ENCODE assay signal across 8 cellular contexts in the genomic region with DNA sequence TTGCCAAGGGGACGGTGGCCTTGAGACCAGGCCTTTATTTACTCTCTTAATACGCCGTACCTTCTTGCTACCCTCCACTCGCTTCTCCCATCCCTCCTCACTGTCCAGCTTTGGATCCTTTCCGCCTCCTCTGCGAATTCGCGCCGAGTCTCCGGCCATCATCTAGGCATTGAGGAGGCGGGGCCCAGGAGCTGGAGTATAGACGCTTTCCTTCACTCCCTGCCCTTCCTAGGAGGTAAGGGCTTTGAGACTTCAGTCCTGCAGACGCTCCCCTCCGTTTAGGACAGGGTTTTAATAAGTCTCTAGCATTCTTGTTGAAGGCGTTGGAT. TPM values are rescaled to one million over a fixed set of nuclear protein-coding genes. Genes with fewer than 3 reads are reported as not detected.
DNase-seq lines count a peak whose midpoint lies in the region; ATAC-seq and TF ChIP-seq lines count a peak whose summit lies in the region.

No MANE protein-coding gene starts in this region.

- no peak for TF ChIP-seq CTCF in CD8-positive, alpha-beta T cell (IDR thresholded peaks at IDR 0.05)
- TF ChIP-seq CTCF in WI38 (IDR thresholded peaks at IDR 0.05; ENCODE audit: low read depth, low read length): no peak
- TF ChIP-seq CTCF in esophagus muscularis mucosa (IDR thresholded peaks at IDR 0.05): no peak
- TF ChIP-seq CTCF in nephron progenitor cell (IDR thresholded peaks at IDR 0.05): no peak

- peak overlapping the region; percentile 72 for H3K4me3 ChIP-seq in CD8-positive, alpha-beta T cell (ENCODE audit: low read depth, low read length)
- H3K4me3 ChIP-seq in WI38 (ENCODE audit: low read depth, low read length): peak overlapping the region; percentile 97
- peak overlapping the region; percentile 77 to 86 (median 78) for H3K4me3 ChIP-seq in esophagus muscularis mucosa

- peaks cover 61% of the 10 kb centered on the region for H3K4me1 Mint-ChIP-seq in CD8-positive, alpha-beta T cell (ENCODE audit: low read depth)
- H3K4me1 Mint-ChIP-seq in nephron progenitor cell: peaks cover 29% of the 10 kb centered on the region

- H3K27me3 ChIP-seq in CD8-positive, alpha-beta T cell (ENCODE audit: insufficient read depth, low read length): no peaks in the 10 kb centered on the region
- H3K27me3 ChIP-seq in esophagus muscularis mucosa: no peaks in the 10 kb centered on the region

- CTCF ChIA-PET in CD8-positive, alpha-beta T cell (lab: Charles Lee): interaction anchor here (2.5 to 7.9 kb wide), 3 partner anchors 85 to 117 kb away, joined by 9 to 60 read pairs (median 17); partner anchors contain the start of genes CISD1 and IPMK

- H3K27ac Mint-ChIP-seq in CD8-positive, alpha-beta T cell: peak overlapping the region; percentile 94
- H3K27ac Mint-ChIP-seq in nephron progenitor cell: peak overlapping the region; percentile 95

- H3K27me3 Mint-ChIP-seq in CD8-positive, alpha-beta T cell (ENCODE audit: low read depth): no peaks in the 10 kb centered on the region
- H3K27me3 Mint-ChIP-seq in nephron progenitor cell (ENCODE audit: low read depth, poor library complexity): peaks cover 5% of the 10 kb centered on the region

- H3K27ac ChIP-seq in CD8-positive, alpha-beta T cell (ENCODE audit: low read depth, low read length): peak overlapping the region; percentile 75
- peak overlapping the region; percentile 88 to 92 (median 90) for H3K27ac ChIP-seq in esophagus muscularis mucosa (replicated peaks in 1 of 4)

- no peak for ATAC-seq in CD8-positive, alpha-beta T cell
- ATAC-seq in GM19372 (IDR thresholded peaks at IDR 0.05; ENCODE audit: low read depth, unreplicated experiment): peak; percentile 3
- peak; percentile 1 for ATAC-seq in HG03571 (IDR thresholded peaks at IDR 0.05; ENCODE audit: unreplicated experiment)

- peak in 2 of 7 experiments; percentile 12 to 15 for DNase-seq in CD8-positive, alpha-beta T cell
- DNase-seq in esophagus muscularis mucosa (ENCODE audit: extremely low spot score) (no peak), nephron progenitor cell (peak; percentile 62), G401 (ENCODE audit: low spot score) (no peak)
- DNase-seq in central memory CD4-positive, alpha-beta T cell: no peak

- H3K36me3 ChIP-seq in CD8-positive, alpha-beta T cell (ENCODE audit: insufficient read depth, low read length): peaks cover 26% of the 10 kb centered on the region
- H3K36me3 ChIP-seq in esophagus muscularis mucosa: peaks cover 19 to 39% (median 23%) of the 10 kb centered on the region in 4 donors

- no peak for TF ChIP-seq POLR2A in esophagus muscularis mucosa (IDR thresholded peaks at IDR 0.05; ENCODE audit: low read depth)

- no peaks in the 10 kb centered on the region for H3K9me3 Mint-ChIP-seq in CD8-positive, alpha-beta T cell
- no peaks in the 10 kb centered on the region for H3K9me3 Mint-ChIP-seq in nephron progenitor cell

- intact Hi-C loops in CD8-positive, alpha-beta T cell (cut with DNase I, micrococcal nuclease): loop anchor here (1.0 to 5.0 kb wide), 10 partner anchors 27 to 1521 kb away; partner anchors contain the start of genes CCDC6 (in 1 of the 2), CISD1 (in 1 of the 2), IPMK (in 1 of the 2) and UBE2D1 (in 1 of the 2)
- intact Hi-C loops in esophagus muscularis mucosa (cut with DNase I): loop anchor here (2.0 to 5.0 kb wide), 2 partner anchors 48 to 87 kb away; partner anchors contain the start of gene UBE2D1

- peaks cover 49% of the 10 kb centered on the region for H3K36me3 Mint-ChIP-seq in CD8-positive, alpha-beta T cell
- peaks cover 31% of the 10 kb centered on the region for H3K36me3 Mint-ChIP-seq in nephron progenitor cell (ENCODE audit: low read depth)

- peaks cover 34% of the 10 kb centered on the region for H3K4me1 ChIP-seq in CD8-positive, alpha-beta T cell (ENCODE audit: insufficient read depth, low read length)
- peaks cover 10 to 31% (median 24%) of the 10 kb centered on the region in 4 donors for H3K4me1 ChIP-seq in esophagus muscularis mucosa

- no peaks in the 10 kb centered on the region for H3K9me3 ChIP-seq in CD8-positive, alpha-beta T cell (ENCODE audit: low read length)
- no peaks in the 10 kb centered on the region for H3K9me3 ChIP-seq in esophagus muscularis mucosa

- no peak for TF ChIP-seq EP300 in esophagus muscularis mucosa (IDR thresholded peaks at IDR 0.05)

- peak overlapping the region; percentile 95 for H3K4me3 Mint-ChIP-seq in CD8-positive, alpha-beta T cell
- peak overlapping the region; percentile 94 for H3K4me3 Mint-ChIP-seq in nephron progenitor cell

- in situ Hi-C loops in G401 (cut with HindIII; ENCODE audit: low sequenced_read_pairs): no loop called here

- 0% methylated on average over 15 of the region's 15 CpGs for WGBS in esophagus muscularis mucosa

- POLR2A ChIA-PET in CD8-positive, alpha-beta T cell (lab: Charles Lee): interaction anchor here (0.9 to 4.1 kb wide), 4 partner anchors 51 to 117 kb away, joined by 3 to 20 read pairs (median 8); partner anchors contain the start of genes CISD1 and UBE2D1

RNA-seq across cellular contexts. Expression of gene TFAM, which starts 0.5 kb away (rescaled TPM):
- total RNA-seq in CD8-positive, alpha-beta T cell: 10 to 100 TPM; 53.7 to 55.7 TPM
- 10 to 100 TPM; 15.4 to 24.3 (median 19.5) TPM for total RNA-seq in esophagus muscularis mucosa
- total RNA-seq in G401 (2014; rRNA removed; shearing (Covaris generic)): 67.1 and 102 TPM in 2 replicates

RNA-seq across cellular contexts. Expression of gene UBE2D1, which starts 50.9 kb away (rescaled TPM):
- 1 to 10 TPM; 8.8 to 9.4 TPM for total RNA-seq in CD8-positive, alpha-beta T cell
- total RNA-seq in esophagus muscularis mucosa: 10 to 100 TPM; 11.5 to 17.4 (median 15.3) TPM
- 15.3 and 20.7 TPM in 2 replicates for total RNA-seq in G401 (2014; rRNA removed; shearing (Covaris generic))
